Comparison of ENCODE assay signal across 32 cellular contexts in the genomic region with DNA sequence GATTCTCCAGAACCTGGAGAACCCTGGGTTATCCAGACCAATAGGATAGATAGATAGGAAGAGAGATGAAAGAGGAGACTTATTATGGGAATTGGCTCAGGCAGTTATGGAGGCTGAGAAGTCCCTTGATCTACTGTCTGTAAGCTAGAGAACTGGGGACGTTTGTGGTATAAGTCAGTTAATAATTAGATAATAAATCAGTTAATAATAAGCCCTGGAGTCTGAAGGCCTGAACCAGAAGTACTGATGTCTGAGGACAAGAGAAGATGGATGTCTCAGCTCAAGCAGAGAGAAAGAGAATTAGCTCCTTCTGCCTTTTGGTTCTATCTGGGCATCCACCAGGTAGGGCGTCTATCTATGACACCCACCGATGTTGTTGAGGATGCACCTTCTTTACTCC.
"Had no signal": no experiment of that assay in that cellular context is flagged by ENCODE, and none has a peak within 500 bp of the region (broad histone marks: within the 10 kb centered on the region; RNA-seq: fewer than 3 reads in every experiment).

No MANE protein-coding gene starts in this region.

- H3K27me3 ChIP-seq: MG63 had no signal

- H3K4me2 ChIP-seq: KMS-11 had no signal

- H3K27ac ChIP-seq: KMS-11 had no signal

- H3K36me3 ChIP-seq: MG63 had no signal

- H3K9ac ChIP-seq: KMS-11 had no signal

- H3K4me3 ChIP-seq: MG63 had no signal

- DNase-seq: Kasumi-1, MG63, MM.1S, MV-4-11, NCI-H1048, NCI-H1092, NCI-H1092 treated with DMSO at 0.1 percent for 48 hours, NCI-H1105, NCI-H1105 treated with DMSO at 0.1 percent for 48 hours, NCI-H1417 treated with DMSO at 0.1 percent for 48 hours, NCI-H1436, NCI-H1436 treated with DMSO at 0.1 percent for 48 hours, NCI-H146, NCI-H1694, NCI-H1694 treated with DMSO at 0.1 percent for 48 hours, NCI-H187, NCI-H187 treated with DMSO at 0.1 percent for 48 hours, NCI-H1930, NCI-H2029, NCI-H2029 treated with DMSO at 0.1 percent for 48 hours, NCI-H2081, NCI-H2081 treated with DMSO at 0.1 percent for 48 hours, NCI-H2107, NCI-H2171, NCI-H2171 treated with DMSO at 0.1 percent for 48 hours, NCI-H2227 treated with DMSO at 0.1 percent for 48 hours, NCI-H226, NCI-H345, NCI-H446, NCI-H446 treated with DMSO at 0.1 percent for 48 hours, NCI-H510A had no signal

- H3K9me3 ChIP-seq: MG63 had no signal
